ENCODE assay signal across 18 cellular contexts in the genomic region with DNA sequence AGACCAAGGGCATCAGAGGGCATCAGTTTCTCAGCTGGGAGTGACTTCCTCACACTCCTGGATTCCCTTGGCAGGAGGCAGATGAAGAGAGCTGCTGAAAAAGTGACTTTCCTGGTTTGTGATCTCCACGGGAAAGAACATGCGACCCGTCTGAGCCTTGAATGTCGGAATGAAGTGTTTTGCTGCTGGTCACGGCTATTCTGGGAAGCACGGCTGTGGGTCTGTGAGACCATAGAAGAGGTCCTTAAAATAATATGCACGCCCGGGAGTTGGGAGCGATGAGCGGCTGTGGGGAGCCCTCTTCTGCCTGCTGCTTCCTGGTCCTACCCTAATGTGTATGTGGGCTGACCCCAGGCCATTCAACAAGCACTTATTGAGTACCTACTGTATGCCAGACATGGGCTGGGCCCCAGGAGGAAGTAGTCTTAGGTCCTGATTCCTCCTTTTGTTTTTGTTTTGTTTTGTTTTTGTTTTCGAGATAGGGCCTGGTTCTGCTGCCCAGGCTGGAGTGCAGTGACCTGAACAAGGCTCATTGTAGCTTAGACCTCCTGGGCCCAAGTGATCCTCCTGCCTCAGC. TPM values are rescaled to one million over a fixed set of nuclear protein-coding genes. Genes with fewer than 3 reads are reported as not detected.
A peak's percentile ranks its signal among the peaks of the same experiment; 100 is the strongest.
DNase-seq lines count a peak whose midpoint lies in the region; ATAC-seq, FAIRE-seq and TF ChIP-seq lines count a peak whose summit lies in the region.
"Had no signal": no experiment of that assay in that cellular context is flagged by ENCODE, and none has a peak within 500 bp of the region (broad histone marks: within the 10 kb centered on the region; RNA-seq: fewer than 3 reads in every experiment).

No MANE protein-coding gene starts in this region.

- peak overlapping the region; percentile 83 for H3K27ac ChIP-seq in SJSA1
- no peak overlapping the region for H3K27ac ChIP-seq in kidney (ENCODE audit: low read depth in 2 of 2, low read length in 2 of 2)
- H3K27ac ChIP-seq in thoracic aorta: peak overlapping the region; percentile 83 to 86
- H3K27ac ChIP-seq: foreskin keratinocyte, SK-N-MC, WERI-Rb-1 had no signal

- ATAC-seq in thoracic aorta (ENCODE audit: insufficient number of reproducible peaks, low FRiP score, low read depth): no peak

- H3K4me1 ChIP-seq in SJSA1 (replicated peaks) (peaks cover 31% of the 10 kb centered on the region), kidney (ENCODE audit: control insufficient read depth in 1 of 2, insufficient read depth in 1 of 2, low read depth in 1 of 2, low read length in 2 of 2) (peaks cover 0 to 9% of the 10 kb centered on the region in 2 donors), thoracic aorta (ENCODE audit: control insufficient read depth in 1 of 2, low read depth in 2 of 2) (peaks cover 4 to 40% of the 10 kb centered on the region in 2 donors)

- TF ChIP-seq CTCF in kidney (IDR thresholded peaks at IDR 0.05; ENCODE audit: borderline replicate concordance, extremely low read depth, insufficient read depth): no peak
- no peak for TF ChIP-seq CTCF in thoracic aorta (IDR thresholded peaks at IDR 0.05)

- H3K4me3 ChIP-seq in SJSA1 (no peak overlapping the region), kidney (ENCODE audit: low read length in 2 of 2) (no peak overlapping the region), thoracic aorta (no peak overlapping the region)
- H3K4me3 ChIP-seq: right atrium auricular region, SK-N-MC had no signal

- FAIRE-seq in kidney (lab: Jason Lieb, UNC): no peak

- no peaks in the 10 kb centered on the region for H3K27me3 ChIP-seq in SJSA1 (replicated peaks)
- no peaks in the 10 kb centered on the region for H3K27me3 ChIP-seq in thoracic aorta (replicated peaks; ENCODE audit: insufficient read depth)
- H3K27me3 ChIP-seq: foreskin keratinocyte, right atrium auricular region had no signal

- peak; percentile 47 for DNase-seq in NCI-H2029 treated with DMSO at 0.1 percent for 48 hours (lab: John Stamatoyannopoulos, UW)
- no peak for DNase-seq in NCI-H2029 (lab: John Stamatoyannopoulos, UW)
- DNase-seq in SJSA1 (ENCODE audit: low read depth in 1 of 2, low spot score in 2 of 2): no peak
- DNase-seq in kidney: peak; percentile 31
- no peak for DNase-seq in thoracic aorta (ENCODE audit: low spot score)
- no peak for DNase-seq in nucleus accumbens (lab: John Stamatoyannopoulos, UW)
- no peak for DNase-seq in NCI-H1092 treated with DMSO at 0.1 percent for 48 hours (lab: John Stamatoyannopoulos, UW)
- no peak for DNase-seq in OCI-M1 (lab: John Stamatoyannopoulos, UW)
- DNase-seq: 8988T; activated CD8-positive, alpha-beta memory T cell treated with anti-CD3 and anti-CD28 coated beads, Interleukin-2, amount 50 U/mL, for 48 hours; amygdala; effector CD4-positive, alpha-beta T cell; H7; WERI-Rb-1 had no signal

- intact Hi-C loops in kidney (cut with DNase I): no loop called here

- H3K9ac ChIP-seq in kidney (ENCODE audit: low read length in 2 of 2): peak overlapping the region in 1 of 2 donors; percentile 12

- H3K9me3 ChIP-seq in SJSA1 (replicated peaks): no peaks in the 10 kb centered on the region
- no peaks in the 10 kb centered on the region for H3K9me3 ChIP-seq in kidney (ENCODE audit: control insufficient read depth in 1 of 2, low read length in 2 of 2)
- H3K9me3 ChIP-seq in thoracic aorta: no peaks in the 10 kb centered on the region
- H3K9me3 ChIP-seq: right atrium auricular region had no signal

- H3K36me3 ChIP-seq in SJSA1 (no peaks in the 10 kb centered on the region), kidney (ENCODE audit: control insufficient read depth in 1 of 2, insufficient read depth in 2 of 2, low read length in 2 of 2) (no peaks in the 10 kb centered on the region), thoracic aorta (no peaks in the 10 kb centered on the region)
- H3K36me3 ChIP-seq: right atrium auricular region, WERI-Rb-1 had no signal

RNA-seq across cellular contexts. Expression of gene UMODL1, which starts 13.2 kb away (rescaled TPM):
- 0.22 TPM in 1 of 2 replicates, not detected in the other for total RNA-seq in SJSA1 (2014; rRNA removed; shearing (Covaris generic))
- total RNA-seq in kidney (not detected), thoracic aorta (under 1 TPM in 1 of 2 donors, not detected in 1; 0.14 TPM)
- polyA plus RNA-seq in kidney (ENCODE audit: insufficient read depth, low read depth, low replicate concordance): 0.39 TPM
- total RNA-seq: foreskin keratinocyte, myocyte, right atrium auricular region had no signal
- polyA plus RNA-seq: foreskin keratinocyte had no signal

RNA-seq across cellular contexts. Expression of gene ZBTB21, which starts 47.8 kb away (rescaled TPM):
- 7.1 and 11.4 TPM in 2 replicates for total RNA-seq in SJSA1 (2014; rRNA removed; shearing (Covaris generic))
- total RNA-seq in kidney: 16.0 TPM
- 2.3 TPM for polyA plus RNA-seq in kidney (ENCODE audit: insufficient read depth, low read depth, low replicate concordance)
- total RNA-seq in thoracic aorta: 10 to 100 TPM; 16.5 to 23.8 TPM

Comparison
In these comparisons a context has a peak if more than half of its experiments do, and no peak if none do; other contexts are left out.
1. DNase-seq: peak in NCI-H2029 treated with DMSO at 0.1 percent for 48 hours (single experiment) and kidney (single experiment); none in NCI-H2029 (single experiment), SJSA1 (0 of 2), thoracic aorta (single experiment), nucleus accumbens (0 of 56), NCI-H1092 treated with DMSO at 0.1 percent for 48 hours (single experiment) and OCI-M1 (single experiment).
2. H3K27ac ChIP-seq: peak in SJSA1 (single experiment) and thoracic aorta (2 of 2); none in kidney (0 of 2).